Comparison of ENCODE assay signal across 7 cellular contexts in the genomic region with DNA sequence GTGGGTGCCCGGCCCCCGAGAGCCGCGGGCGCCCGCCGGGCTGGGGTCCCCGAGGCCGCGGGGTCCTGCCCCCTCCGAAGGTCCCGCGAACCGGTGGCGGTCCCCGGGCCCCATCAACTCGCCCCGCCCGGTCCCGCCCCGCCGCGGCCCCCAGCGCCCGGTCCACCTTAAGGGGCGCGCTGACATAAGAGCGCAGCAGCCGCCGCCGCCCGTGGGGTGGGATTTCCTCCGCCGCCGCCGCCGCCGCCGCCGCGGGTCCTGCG. TPM values are rescaled to one million over a fixed set of nuclear protein-coding genes. Genes with fewer than 3 reads are reported as not detected.
DNase-seq lines count a peak whose midpoint lies in the region; ATAC-seq, FAIRE-seq and TF ChIP-seq lines count a peak whose summit lies in the region.

A gene with protein sequence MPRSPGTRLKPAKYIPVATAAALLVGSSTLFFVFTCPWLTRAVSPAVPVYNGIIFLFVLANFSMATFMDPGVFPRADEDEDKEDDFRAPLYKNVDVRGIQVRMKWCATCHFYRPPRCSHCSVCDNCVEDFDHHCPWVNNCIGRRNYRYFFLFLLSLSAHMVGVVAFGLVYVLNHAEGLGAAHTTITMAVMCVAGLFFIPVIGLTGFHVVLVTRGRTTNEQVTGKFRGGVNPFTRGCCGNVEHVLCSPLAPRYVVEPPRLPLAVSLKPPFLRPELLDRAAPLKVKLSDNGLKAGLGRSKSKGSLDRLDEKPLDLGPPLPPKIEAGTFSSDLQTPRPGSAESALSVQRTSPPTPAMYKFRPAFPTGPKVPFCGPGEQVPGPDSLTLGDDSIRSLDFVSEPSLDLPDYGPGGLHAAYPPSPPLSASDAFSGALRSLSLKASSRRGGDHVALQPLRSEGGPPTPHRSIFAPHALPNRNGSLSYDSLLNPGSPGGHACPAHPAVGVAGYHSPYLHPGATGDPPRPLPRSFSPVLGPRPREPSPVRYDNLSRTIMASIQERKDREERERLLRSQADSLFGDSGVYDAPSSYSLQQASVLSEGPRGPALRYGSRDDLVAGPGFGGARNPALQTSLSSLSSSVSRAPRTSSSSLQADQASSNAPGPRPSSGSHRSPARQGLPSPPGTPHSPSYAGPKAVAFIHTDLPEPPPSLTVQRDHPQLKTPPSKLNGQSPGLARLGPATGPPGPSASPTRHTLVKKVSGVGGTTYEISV (plus strand): TSS at position 212 of the 263 bp plus-strand sequence. CDS start 144 bp downstream, outside the sequence.

- peaks cover 12% of the 10 kb centered on the region for H3K36me3 ChIP-seq in osteoblast (ENCODE audit: insufficient read depth, low read length)

- no peaks in the 10 kb centered on the region for H3K27me3 ChIP-seq in osteoblast (ENCODE audit: insufficient read depth, low read length)

- H3K27ac ChIP-seq in osteoblast (ENCODE audit: low read depth, low read length): peak within 1 kb of the TSS; percentile 37

- H3K27me3 Mint-ChIP-seq in activated T-helper 2 cell treated with anti-CD3 and anti-CD28 coated beads, Interferon-gamma antibody, Interleukin-2, Interleukin-4, amounts not matched to agents 10 μg/mL and 5 μg/mL and 100 μg/mL, durations not matched to agents 14 hours and 24 hours and 36 hours (ENCODE audit: low read depth): no peaks in the 10 kb centered on the region

- peak; percentile 52 for ATAC-seq in GM19372 (IDR thresholded peaks at IDR 0.05; ENCODE audit: low read depth, unreplicated experiment)

- peak within 1 kb of the TSS; percentile 88 for H3K4me2 ChIP-seq in osteoblast (ENCODE audit: insufficient read depth, low read length)

- H2AFZ ChIP-seq in osteoblast (ENCODE audit: low read length): peak within 1 kb of the TSS; percentile 59

- H3K4me3 ChIP-seq in osteoblast (ENCODE audit: insufficient read depth, low read length): peak within 1 kb of the TSS; percentile 82

- H3K4me1 Mint-ChIP-seq in activated T-helper 2 cell treated with anti-CD3 and anti-CD28 coated beads, Interferon-gamma antibody, Interleukin-2, Interleukin-4, amounts not matched to agents 10 μg/mL and 5 μg/mL and 100 μg/mL, durations not matched to agents 14 hours and 24 hours and 36 hours (ENCODE audit: low read depth): peaks cover 14% of the 10 kb centered on the region

- TF ChIP-seq CTCF in osteoblast (IDR thresholded peaks at IDR 0.05; ENCODE audit: extremely low read depth, low read depth, low read length): no peak

- H3K9me3 ChIP-seq in osteoblast (ENCODE audit: low read depth, low read length): no peaks in the 10 kb centered on the region

- DNase-seq in HuH-7 (ENCODE audit: low spot score) (peak; percentile 62), frontal cortex (ENCODE audit: low spot score in 2 of 2) (peak; percentile 78 to 88), osteoblast (ENCODE audit: insufficient read length, low spot score, missing footprints) (peak; percentile 94), DMS 273 treated with DMSO at 0.1 percent for 48 hours (lab: John Stamatoyannopoulos, UW) (no peak), Kasumi-1 (lab: John Stamatoyannopoulos, UW) (no peak)
- DNase-seq in activated T-helper 2 cell treated with anti-CD3 and anti-CD28 coated beads, Interferon-gamma antibody, Interleukin-2, Interleukin-4, amounts not matched to agents 10 μg/mL and 5 μg/mL and 100 μg/mL, durations not matched to agents 14 hours and 24 hours and 36 hours (ENCODE audit: low spot score): no peak

- no peaks in the 10 kb centered on the region for H3K9me3 Mint-ChIP-seq in activated T-helper 2 cell treated with anti-CD3 and anti-CD28 coated beads, Interferon-gamma antibody, Interleukin-2, Interleukin-4, amounts not matched to agents 10 μg/mL and 5 μg/mL and 100 μg/mL, durations not matched to agents 14 hours and 24 hours and 36 hours

- H3K4me1 ChIP-seq in osteoblast (ENCODE audit: insufficient read depth, low read length): peaks cover 10% of the 10 kb centered on the region

- no peak for FAIRE-seq in frontal cortex (lab: Jason Lieb, UNC)

- H3K27ac Mint-ChIP-seq in activated T-helper 2 cell treated with anti-CD3 and anti-CD28 coated beads, Interferon-gamma antibody, Interleukin-2, Interleukin-4, amounts not matched to agents 10 μg/mL and 5 μg/mL and 100 μg/mL, durations not matched to agents 14 hours and 24 hours and 36 hours: no peak within 1 kb of the TSS

- intact Hi-C loops in activated T-helper 2 cell treated with anti-CD3 and anti-CD28 coated beads, Interferon-gamma antibody, Interleukin-2, Interleukin-4, amounts not matched to agents 10 μg/mL and 5 μg/mL and 100 μg/mL, durations not matched to agents 14 hours and 24 hours and 36 hours (cut with micrococcal nuclease): loop anchor here (1.0 kb wide), 1 partner anchor 14 kb away; the partner anchor contains the start of gene TRMT2A

- peak within 1 kb of the TSS; percentile 77 for H3K4me3 Mint-ChIP-seq in activated T-helper 2 cell treated with anti-CD3 and anti-CD28 coated beads, Interferon-gamma antibody, Interleukin-2, Interleukin-4, amounts not matched to agents 10 μg/mL and 5 μg/mL and 100 μg/mL, durations not matched to agents 14 hours and 24 hours and 36 hours (ENCODE audit: low read depth)

- peaks cover 15% of the 10 kb centered on the region for H3K36me3 Mint-ChIP-seq in activated T-helper 2 cell treated with anti-CD3 and anti-CD28 coated beads, Interferon-gamma antibody, Interleukin-2, Interleukin-4, amounts not matched to agents 10 μg/mL and 5 μg/mL and 100 μg/mL, durations not matched to agents 14 hours and 24 hours and 36 hours (ENCODE audit: low read depth)

- peaks cover 35% of the 10 kb centered on the region for H4K20me1 ChIP-seq in osteoblast (ENCODE audit: insufficient read depth, low read length)

- peaks cover 46% of the 10 kb centered on the region for H3K79me2 ChIP-seq in osteoblast (ENCODE audit: insufficient read depth, low read length)

RNA-seq across cellular contexts. Expression of the gene that starts here (rescaled TPM):
- total RNA-seq in activated T-helper 2 cell treated with anti-CD3 and anti-CD28 coated beads, Interferon-gamma antibody, Interleukin-2, Interleukin-4, amounts not matched to agents 10 μg/mL and 5 μg/mL and 100 μg/mL, durations not matched to agents 14 hours and 24 hours and 36 hours: 77.3 and 82.4 TPM in 2 replicates
- total RNA-seq in frontal cortex (2.9 TPM), osteoblast (9.8 and 11.8 TPM in 2 replicates)

Comparison
In these comparisons a context has a peak if more than half of its experiments do, and no peak if none do; other contexts are left out.
1. DNase-seq: peak in HuH-7 (single experiment), frontal cortex (2 of 2) and osteoblast (single experiment); none in activated T-helper 2 cell treated with anti-CD3 and anti-CD28 coated beads, Interferon-gamma antibody, Interleukin-2, Interleukin-4, amounts not matched to agents 10 μg/mL and 5 μg/mL and 100 μg/mL, durations not matched to agents 14 hours and 24 hours and 36 hours (single experiment), DMS 273 treated with DMSO at 0.1 percent for 48 hours (single experiment) and Kasumi-1 (0 of 2).